19 cellular contexts compared by ENCODE assay signal in the genomic region with DNA sequence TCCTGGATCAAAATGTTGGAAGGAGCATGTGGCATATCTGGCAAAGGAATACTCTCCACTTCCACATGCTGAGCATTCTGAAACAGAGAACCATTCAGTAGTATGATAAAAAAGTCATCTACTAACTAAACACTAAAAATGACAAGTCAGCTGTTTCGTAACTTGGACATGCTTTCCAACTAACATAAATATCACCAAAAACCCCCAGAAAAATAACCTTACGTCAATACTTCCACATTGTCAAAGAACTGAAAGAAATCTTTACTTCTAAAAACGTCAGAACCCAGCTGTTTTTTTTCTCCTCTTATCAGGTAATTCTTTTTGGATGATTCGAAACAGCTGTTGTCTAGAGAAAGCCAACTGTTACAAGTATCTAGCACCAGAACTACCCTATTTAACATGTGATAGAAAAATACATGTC. TPM values are rescaled to one million over a fixed set of nuclear protein-coding genes. Genes with fewer than 3 reads are reported as not detected.
DNase-seq lines count a peak whose midpoint lies in the region; ATAC-seq and TF ChIP-seq lines count a peak whose summit lies in the region.
"Had no signal": no experiment of that assay in that cellular context is flagged by ENCODE, and none has a peak within 500 bp of the region (broad histone marks: within the 10 kb centered on the region; RNA-seq: fewer than 3 reads in every experiment).

No MANE protein-coding gene starts in this region.

- no peak for DNase-seq in Right ventricle myocardium inferior (ENCODE audit: missing footprints)
- no peak for DNase-seq in cardiac septum (ENCODE audit: low spot score)
- no peak for DNase-seq in T-helper 17 cell
- peak; percentile 90 for DNase-seq in fibroblast of villous mesenchyme (ENCODE audit: low read depth)
- DNase-seq in NCI-H2227 treated with DMSO at 0.1 percent for 48 hours (lab: John Stamatoyannopoulos, UW): no peak
- no peak for DNase-seq in central memory CD4-positive, alpha-beta T cell
- DNase-seq in DMS 273 (lab: John Stamatoyannopoulos, UW; ENCODE audit: unreplicated experiment): no peak
- DNase-seq: activated CD4-positive, CD25-positive, alpha-beta regulatory T cell treated with anti-CD3 and anti-CD28 coated beads, Interleukin-2, amount 50 U/mL, for 72 hours; activated effector memory CD4-positive, alpha-beta T cell treated with Interleukin-2 at 50 U/mL for 16 hours; anterior cingulate cortex; CD4-positive, alpha-beta memory T cell; DMS53; GF-D8; H7; NCI-H1417; NCI-H524; SW 1271 had no signal

- H3K27ac Mint-ChIP-seq in T-helper 17 cell: peak overlapping the region; percentile 11
- H3K27ac Mint-ChIP-seq: natural killer cell treated with Interleukin-12 subunit alpha and Interleukin-12 subunit beta and Interleukin-15 and Interleukin-18, amount 100 ng/mL, for 72 hours had no signal

- peaks cover 17% of the 10 kb centered on the region for H3K36me3 Mint-ChIP-seq in T-helper 17 cell (ENCODE audit: low read depth)

- no peak for TF ChIP-seq CTCF in fibroblast of villous mesenchyme (IDR thresholded peaks at IDR 0.05; ENCODE audit: insufficient read depth, low read depth, low read length)

- no peaks in the 10 kb centered on the region for H3K9me3 ChIP-seq in T-helper 17 cell (ENCODE audit: control insufficient read depth, low read length, poor library complexity, severe bottlenecking)

- ATAC-seq in Right ventricle myocardium inferior (peak; percentile 82), T-helper 17 cell (no peak)
- ATAC-seq: natural killer cell treated with Interleukin-12 subunit alpha and Interleukin-12 subunit beta and Interleukin-15 and Interleukin-18, amount 100 ng/mL, for 72 hours had no signal

- H3K4me3 ChIP-seq in fibroblast of villous mesenchyme (ENCODE audit: low read depth, low read length): no peak overlapping the region

- H3K4me1 Mint-ChIP-seq in T-helper 17 cell: peaks cover 14% of the 10 kb centered on the region

- H3K27me3 Mint-ChIP-seq in T-helper 17 cell: no peaks in the 10 kb centered on the region
- H3K27me3 Mint-ChIP-seq: CD4-positive, alpha-beta memory T cell; natural killer cell treated with Interleukin-12 subunit alpha and Interleukin-12 subunit beta and Interleukin-15 and Interleukin-18, amount 100 ng/mL, for 72 hours had no signal

- intact Hi-C loops in Right ventricle myocardium inferior (cut with DNase I) (no loop called here), cardiac septum (cut with DNase I) (no loop called here)

- no peak overlapping the region for H3K4me3 Mint-ChIP-seq in T-helper 17 cell
- H3K4me3 Mint-ChIP-seq: CD4-positive, alpha-beta memory T cell; natural killer cell treated with Interleukin-12 subunit alpha and Interleukin-12 subunit beta and Interleukin-15 and Interleukin-18, amount 100 ng/mL, for 72 hours had no signal

RNA-seq across cellular contexts. Expression of a gene that starts 8.2 kb away (rescaled TPM):
- total RNA-seq in Right ventricle myocardium inferior: 48.0 TPM
- total RNA-seq in cardiac septum: 51.7 TPM
- total RNA-seq in T-helper 17 cell: 100 to 1,000 TPM; 124 to 129 TPM
- 11.0 and 15.5 TPM in 2 replicates for total RNA-seq in fibroblast of villous mesenchyme

RNA-seq across cellular contexts. Expression of a gene that starts 8.4 kb away (rescaled TPM):
- total RNA-seq in Right ventricle myocardium inferior (2.0 TPM), cardiac septum (2.5 TPM), T-helper 17 cell (under 1 TPM in 1 of 2 donors, not detected in 1; 0.27 TPM), fibroblast of villous mesenchyme (0.32 and 0.86 TPM in 2 replicates)

RNA-seq across cellular contexts. Expression of a gene that starts 18.9 kb away (rescaled TPM):
- total RNA-seq in Right ventricle myocardium inferior: 0.30 TPM
- not detected for total RNA-seq in cardiac septum
- total RNA-seq in T-helper 17 cell: not detected
- under 0.01 and 0.32 TPM in 2 replicates for total RNA-seq in fibroblast of villous mesenchyme
- total RNA-seq: CD4-positive, alpha-beta memory T cell; epithelial cell of proximal tubule; H7; natural killer cell treated with Interleukin-12 subunit alpha and Interleukin-12 subunit beta and Interleukin-15 and Interleukin-18, amount 100 ng/mL, for 72 hours had no signal

RNA-seq across cellular contexts. Expression of a gene that starts 48.3 kb away (rescaled TPM):
- 5.6 TPM for total RNA-seq in Right ventricle myocardium inferior
- total RNA-seq in cardiac septum: 1.9 TPM
- under 1 TPM in 1 of 2 donors, not detected in 1; 0.05 TPM for total RNA-seq in T-helper 17 cell
- under 0.01 TPM in 2 replicates for total RNA-seq in fibroblast of villous mesenchyme
- total RNA-seq: CD4-positive, alpha-beta memory T cell; epithelial cell of proximal tubule; H7; natural killer cell treated with Interleukin-12 subunit alpha and Interleukin-12 subunit beta and Interleukin-15 and Interleukin-18, amount 100 ng/mL, for 72 hours had no signal
